In the genomic region with DNA sequence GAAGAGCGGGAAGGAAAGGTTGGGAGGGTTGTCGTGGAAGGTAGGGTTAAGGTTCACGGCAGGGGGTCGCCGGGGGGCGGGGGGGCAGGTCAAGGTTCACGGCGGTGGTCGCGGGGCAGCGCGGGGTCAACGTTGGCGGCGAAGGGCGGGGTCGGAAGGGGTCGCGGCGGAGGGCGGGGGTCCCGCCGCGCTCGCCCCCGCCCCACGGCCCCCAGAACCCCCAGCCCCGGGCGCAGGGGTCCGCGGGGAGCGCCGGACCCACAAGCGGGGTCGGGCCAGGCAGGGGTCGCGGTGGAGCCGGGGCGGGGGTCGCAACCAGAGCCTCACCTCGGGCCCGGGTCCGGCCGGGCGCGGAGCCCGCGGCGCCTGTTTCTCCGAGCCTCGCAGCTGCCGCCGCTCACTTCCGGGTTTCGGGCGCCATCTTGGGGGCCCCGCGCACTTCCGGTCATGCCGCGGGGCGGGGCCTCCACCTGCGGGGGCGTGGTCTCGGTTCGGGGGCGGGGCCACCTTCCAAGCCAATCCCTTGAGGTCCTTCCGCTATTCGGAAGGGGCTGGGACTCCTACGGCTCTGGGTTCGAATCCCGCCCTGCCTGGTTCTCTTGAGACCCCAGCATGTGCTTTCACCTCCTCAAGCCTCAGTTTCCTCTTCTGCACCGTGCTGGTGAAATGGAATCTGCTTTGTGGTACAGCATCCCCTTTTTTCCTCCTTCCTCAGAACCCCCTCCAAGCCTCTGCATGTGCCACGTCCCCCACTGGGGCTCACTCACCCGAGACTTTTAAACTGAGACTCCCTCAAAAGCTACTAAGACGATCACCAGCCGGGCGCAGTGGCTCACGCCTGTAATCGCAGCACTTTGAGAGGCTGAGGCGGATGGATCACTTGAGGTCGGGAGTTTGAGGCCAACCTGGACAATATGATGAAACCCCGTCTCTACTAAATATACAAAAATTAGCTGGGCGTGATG, we compare ENCODE assay signal across 1 cellular context.
TF ChIP-seq lines count a peak whose summit lies in the region.

A gene with protein sequence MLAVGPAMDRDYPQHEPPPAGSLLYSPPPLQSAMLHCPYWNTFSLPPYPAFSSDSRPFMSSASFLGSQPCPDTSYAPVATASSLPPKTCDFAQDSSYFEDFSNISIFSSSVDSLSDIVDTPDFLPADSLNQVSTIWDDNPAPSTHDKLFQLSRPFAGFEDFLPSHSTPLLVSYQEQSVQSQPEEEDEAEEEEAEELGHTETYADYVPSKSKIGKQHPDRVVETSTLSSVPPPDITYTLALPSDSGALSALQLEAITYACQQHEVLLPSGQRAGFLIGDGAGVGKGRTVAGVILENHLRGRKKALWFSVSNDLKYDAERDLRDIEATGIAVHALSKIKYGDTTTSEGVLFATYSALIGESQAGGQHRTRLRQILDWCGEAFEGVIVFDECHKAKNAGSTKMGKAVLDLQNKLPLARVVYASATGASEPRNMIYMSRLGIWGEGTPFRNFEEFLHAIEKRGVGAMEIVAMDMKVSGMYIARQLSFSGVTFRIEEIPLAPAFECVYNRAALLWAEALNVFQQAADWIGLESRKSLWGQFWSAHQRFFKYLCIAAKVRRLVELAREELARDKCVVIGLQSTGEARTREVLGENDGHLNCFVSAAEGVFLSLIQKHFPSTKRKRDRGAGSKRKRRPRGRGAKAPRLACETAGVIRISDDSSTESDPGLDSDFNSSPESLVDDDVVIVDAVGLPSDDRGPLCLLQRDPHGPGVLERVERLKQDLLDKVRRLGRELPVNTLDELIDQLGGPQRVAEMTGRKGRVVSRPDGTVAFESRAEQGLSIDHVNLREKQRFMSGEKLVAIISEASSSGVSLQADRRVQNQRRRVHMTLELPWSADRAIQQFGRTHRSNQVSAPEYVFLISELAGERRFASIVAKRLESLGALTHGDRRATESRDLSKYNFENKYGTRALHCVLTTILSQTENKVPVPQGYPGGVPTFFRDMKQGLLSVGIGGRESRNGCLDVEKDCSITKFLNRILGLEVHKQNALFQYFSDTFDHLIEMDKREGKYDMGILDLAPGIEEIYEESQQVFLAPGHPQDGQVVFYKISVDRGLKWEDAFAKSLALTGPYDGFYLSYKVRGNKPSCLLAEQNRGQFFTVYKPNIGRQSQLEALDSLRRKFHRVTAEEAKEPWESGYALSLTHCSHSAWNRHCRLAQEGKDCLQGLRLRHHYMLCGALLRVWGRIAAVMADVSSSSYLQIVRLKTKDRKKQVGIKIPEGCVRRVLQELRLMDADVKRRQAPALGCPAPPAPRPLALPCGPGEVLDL (N-terminal part only) (minus strand): TSS at position 424 of the 965 bp plus-strand sequence. CDS start 19,992 bp downstream, outside the sequence.

TF ChIP-seq in GM12878, 131 proteins besides CTCF, POLR2A, EP300 and RAD21 (continued from another document and continues in another):
- TF ChIP-seq, protein P1, sequence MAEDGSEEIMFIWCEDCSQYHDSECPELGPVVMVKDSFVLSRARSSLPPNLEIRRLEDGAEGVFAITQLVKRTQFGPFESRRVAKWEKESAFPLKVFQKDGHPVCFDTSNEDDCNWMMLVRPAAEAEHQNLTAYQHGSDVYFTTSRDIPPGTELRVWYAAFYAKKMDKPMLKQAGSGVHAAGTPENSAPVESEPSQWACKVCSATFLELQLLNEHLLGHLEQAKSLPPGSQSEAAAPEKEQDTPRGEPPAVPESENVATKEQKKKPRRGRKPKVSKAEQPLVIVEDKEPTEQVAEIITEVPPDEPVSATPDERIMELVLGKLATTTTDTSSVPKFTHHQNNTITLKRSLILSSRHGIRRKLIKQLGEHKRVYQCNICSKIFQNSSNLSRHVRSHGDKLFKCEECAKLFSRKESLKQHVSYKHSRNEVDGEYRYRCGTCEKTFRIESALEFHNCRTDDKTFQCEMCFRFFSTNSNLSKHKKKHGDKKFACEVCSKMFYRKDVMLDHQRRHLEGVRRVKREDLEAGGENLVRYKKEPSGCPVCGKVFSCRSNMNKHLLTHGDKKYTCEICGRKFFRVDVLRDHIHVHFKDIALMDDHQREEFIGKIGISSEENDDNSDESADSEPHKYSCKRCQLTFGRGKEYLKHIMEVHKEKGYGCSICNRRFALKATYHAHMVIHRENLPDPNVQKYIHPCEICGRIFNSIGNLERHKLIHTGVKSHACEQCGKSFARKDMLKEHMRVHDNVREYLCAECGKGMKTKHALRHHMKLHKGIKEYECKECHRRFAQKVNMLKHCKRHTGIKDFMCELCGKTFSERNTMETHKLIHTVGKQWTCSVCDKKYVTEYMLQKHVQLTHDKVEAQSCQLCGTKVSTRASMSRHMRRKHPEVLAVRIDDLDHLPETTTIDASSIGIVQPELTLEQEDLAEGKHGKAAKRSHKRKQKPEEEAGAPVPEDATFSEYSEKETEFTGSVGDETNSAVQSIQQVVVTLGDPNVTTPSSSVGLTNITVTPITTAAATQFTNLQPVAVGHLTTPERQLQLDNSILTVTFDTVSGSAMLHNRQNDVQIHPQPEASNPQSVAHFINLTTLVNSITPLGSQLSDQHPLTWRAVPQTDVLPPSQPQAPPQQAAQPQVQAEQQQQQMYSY (CRISPR knock-in tag; IDR thresholded peaks at IDR 0.05): no peak
- TF ChIP-seq TCF3 (IDR thresholded peaks at IDR 0.05; ENCODE audit: borderline replicate concordance, insufficient read depth, low read depth, low read length) (peak; percentile 88), LARP7 (IDR thresholded peaks at IDR 0.05) (0 out of 2 replicates have a peak, but pooled peaks have one; percentile 62), CREM (IDR thresholded peaks at IDR 0.05; ENCODE audit: low read depth) (no peak; the same call in 1 of the 2 replicates), SMARCA5 (IDR thresholded peaks at IDR 0.05) (0 out of 2 replicates have a peak, but pooled peaks have one; percentile 77), ASH2L (IDR thresholded peaks at IDR 0.05; ENCODE audit: borderline replicate concordance, low read depth) (no peak), CBX3 (IDR thresholded peaks at IDR 0.05; ENCODE audit: borderline replicate concordance, low read depth) (no peak), SREBF2 (IDR thresholded peaks at IDR 0.05; ENCODE audit: low read length) (no peak), RELA (IDR thresholded peaks at IDR 0.05; ENCODE audit: borderline replicate concordance, partially characterized antibody) (peak; percentile 35), KLF5 (IDR thresholded peaks at IDR 0.05; ENCODE audit: partially characterized antibody) (no peak), NFIC (IDR thresholded peaks at IDR 0.05; ENCODE audit: low read depth, low read length) (no peak), ZNF207 (IDR thresholded peaks at IDR 0.05; ENCODE audit: borderline replicate concordance) (no peak; the same call in 1 of the 2 replicates), PML (IDR thresholded peaks at IDR 0.05; ENCODE audit: low read length) (peak; percentile 33; the same call in 1 of the 2 replicates), CREB1 (IDR thresholded peaks at IDR 0.05; ENCODE audit: low read depth) (no peak), MEF2B (IDR thresholded peaks at IDR 0.05; ENCODE audit: partially characterized antibody, poor library complexity, severe bottlenecking) (peak; percentile 12), BHLHE40 (IDR thresholded peaks at IDR 0.05; ENCODE audit: borderline replicate concordance in 1 of 2, low read depth in 2 of 2, low read length in 1 of 2) (peak; percentile 72 to 82), ZNF217 (IDR thresholded peaks at IDR 0.05) (peak; percentile 90), TARDBP (IDR thresholded peaks at IDR 0.05; ENCODE audit: borderline replicate concordance) (no peak), RFX5 (IDR thresholded peaks at IDR 0.05; ENCODE audit: low read depth, low read length) (no peak), YBX1 (IDR thresholded peaks at IDR 0.05) (no peak), TCF12 (IDR thresholded peaks at IDR 0.05; ENCODE audit: low read depth, low read length) (peak; percentile 73; the same call in 1 of the 2 replicates), SMAD1 (IDR thresholded peaks at IDR 0.05; ENCODE audit: low read depth, partially characterized antibody) (no peak), RBBP5 (conservative IDR thresholded peaks at IDR 0.05) (no peak), STAT1 (conservative IDR thresholded peaks at IDR 0.05) (no peak), FOXK2 (IDR thresholded peaks at IDR 0.05) (no peak), JUND (IDR thresholded peaks at IDR 0.05; ENCODE audit: low read depth, low read length) (no peak), FOXM1 (IDR thresholded peaks at IDR 0.05; ENCODE audit: low read depth, low read length) (no peak), POLR2AphosphoS5 (IDR thresholded peaks at IDR 0.05; ENCODE audit: low read length) (peak; percentile 88), SUZ12 (IDR thresholded peaks at IDR 0.05; ENCODE audit: unreplicated experiment) (no peak), TAF1 (IDR thresholded peaks at IDR 0.05; ENCODE audit: borderline replicate concordance, low read depth, low read length) (peak; percentile 98), FOS (IDR thresholded peaks at IDR 0.05; ENCODE audit: borderline replicate concordance, extremely low read depth, insufficient read length) (no peak), NR2C1 (IDR thresholded peaks at IDR 0.05) (peak; percentile 35; the same call in 1 of the 2 replicates), TCF7 (IDR thresholded peaks at IDR 0.05; ENCODE audit: borderline replicate concordance) (no peak), IKZF2 (IDR thresholded peaks at IDR 0.05) (no peak)
- TF ChIP-seq, protein P2, sequence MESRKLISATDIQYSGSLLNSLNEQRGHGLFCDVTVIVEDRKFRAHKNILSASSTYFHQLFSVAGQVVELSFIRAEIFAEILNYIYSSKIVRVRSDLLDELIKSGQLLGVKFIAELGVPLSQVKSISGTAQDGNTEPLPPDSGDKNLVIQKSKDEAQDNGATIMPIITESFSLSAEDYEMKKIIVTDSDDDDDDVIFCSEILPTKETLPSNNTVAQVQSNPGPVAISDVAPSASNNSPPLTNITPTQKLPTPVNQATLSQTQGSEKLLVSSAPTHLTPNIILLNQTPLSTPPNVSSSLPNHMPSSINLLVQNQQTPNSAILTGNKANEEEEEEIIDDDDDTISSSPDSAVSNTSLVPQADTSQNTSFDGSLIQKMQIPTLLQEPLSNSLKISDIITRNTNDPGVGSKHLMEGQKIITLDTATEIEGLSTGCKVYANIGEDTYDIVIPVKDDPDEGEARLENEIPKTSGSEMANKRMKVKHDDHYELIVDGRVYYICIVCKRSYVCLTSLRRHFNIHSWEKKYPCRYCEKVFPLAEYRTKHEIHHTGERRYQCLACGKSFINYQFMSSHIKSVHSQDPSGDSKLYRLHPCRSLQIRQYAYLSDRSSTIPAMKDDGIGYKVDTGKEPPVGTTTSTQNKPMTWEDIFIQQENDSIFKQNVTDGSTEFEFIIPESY (IDR thresholded peaks at IDR 0.05): no peak
- TF ChIP-seq, protein P3, sequence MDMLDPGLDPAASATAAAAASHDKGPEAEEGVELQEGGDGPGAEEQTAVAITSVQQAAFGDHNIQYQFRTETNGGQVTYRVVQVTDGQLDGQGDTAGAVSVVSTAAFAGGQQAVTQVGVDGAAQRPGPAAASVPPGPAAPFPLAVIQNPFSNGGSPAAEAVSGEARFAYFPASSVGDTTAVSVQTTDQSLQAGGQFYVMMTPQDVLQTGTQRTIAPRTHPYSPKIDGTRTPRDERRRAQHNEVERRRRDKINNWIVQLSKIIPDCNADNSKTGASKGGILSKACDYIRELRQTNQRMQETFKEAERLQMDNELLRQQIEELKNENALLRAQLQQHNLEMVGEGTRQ (IDR thresholded peaks at IDR 0.05; ENCODE audit: borderline replicate concordance, low read depth, low read length): peak; percentile 35
- TF ChIP-seq, protein P4, sequence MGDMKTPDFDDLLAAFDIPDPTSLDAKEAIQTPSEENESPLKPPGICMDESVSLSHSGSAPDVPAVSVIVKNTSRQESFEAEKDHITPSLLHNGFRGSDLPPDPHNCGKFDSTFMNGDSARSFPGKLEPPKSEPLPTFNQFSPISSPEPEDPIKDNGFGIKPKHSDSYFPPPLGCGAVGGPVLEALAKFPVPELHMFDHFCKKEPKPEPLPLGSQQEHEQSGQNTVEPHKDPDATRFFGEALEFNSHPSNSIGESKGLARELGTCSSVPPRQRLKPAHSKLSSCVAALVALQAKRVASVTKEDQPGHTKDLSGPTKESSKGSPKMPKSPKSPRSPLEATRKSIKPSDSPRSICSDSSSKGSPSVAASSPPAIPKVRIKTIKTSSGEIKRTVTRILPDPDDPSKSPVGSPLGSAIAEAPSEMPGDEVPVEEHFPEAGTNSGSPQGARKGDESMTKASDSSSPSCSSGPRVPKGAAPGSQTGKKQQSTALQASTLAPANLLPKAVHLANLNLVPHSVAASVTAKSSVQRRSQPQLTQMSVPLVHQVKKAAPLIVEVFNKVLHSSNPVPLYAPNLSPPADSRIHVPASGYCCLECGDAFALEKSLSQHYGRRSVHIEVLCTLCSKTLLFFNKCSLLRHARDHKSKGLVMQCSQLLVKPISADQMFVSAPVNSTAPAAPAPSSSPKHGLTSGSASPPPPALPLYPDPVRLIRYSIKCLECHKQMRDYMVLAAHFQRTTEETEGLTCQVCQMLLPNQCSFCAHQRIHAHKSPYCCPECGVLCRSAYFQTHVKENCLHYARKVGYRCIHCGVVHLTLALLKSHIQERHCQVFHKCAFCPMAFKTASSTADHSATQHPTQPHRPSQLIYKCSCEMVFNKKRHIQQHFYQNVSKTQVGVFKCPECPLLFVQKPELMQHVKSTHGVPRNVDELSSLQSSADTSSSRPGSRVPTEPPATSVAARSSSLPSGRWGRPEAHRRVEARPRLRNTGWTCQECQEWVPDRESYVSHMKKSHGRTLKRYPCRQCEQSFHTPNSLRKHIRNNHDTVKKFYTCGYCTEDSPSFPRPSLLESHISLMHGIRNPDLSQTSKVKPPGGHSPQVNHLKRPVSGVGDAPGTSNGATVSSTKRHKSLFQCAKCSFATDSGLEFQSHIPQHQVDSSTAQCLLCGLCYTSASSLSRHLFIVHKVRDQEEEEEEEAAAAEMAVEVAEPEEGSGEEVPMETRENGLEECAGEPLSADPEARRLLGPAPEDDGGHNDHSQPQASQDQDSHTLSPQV (IDR thresholded peaks at IDR 0.05): no peak
- TF ChIP-seq, protein P5, sequence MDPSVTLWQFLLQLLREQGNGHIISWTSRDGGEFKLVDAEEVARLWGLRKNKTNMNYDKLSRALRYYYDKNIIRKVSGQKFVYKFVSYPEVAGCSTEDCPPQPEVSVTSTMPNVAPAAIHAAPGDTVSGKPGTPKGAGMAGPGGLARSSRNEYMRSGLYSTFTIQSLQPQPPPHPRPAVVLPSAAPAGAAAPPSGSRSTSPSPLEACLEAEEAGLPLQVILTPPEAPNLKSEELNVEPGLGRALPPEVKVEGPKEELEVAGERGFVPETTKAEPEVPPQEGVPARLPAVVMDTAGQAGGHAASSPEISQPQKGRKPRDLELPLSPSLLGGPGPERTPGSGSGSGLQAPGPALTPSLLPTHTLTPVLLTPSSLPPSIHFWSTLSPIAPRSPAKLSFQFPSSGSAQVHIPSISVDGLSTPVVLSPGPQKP (IDR thresholded peaks at IDR 0.05; ENCODE audit: low read depth, low read length): peak; percentile 97
